2 cellular contexts compared by ENCODE assay signal in the genomic region with DNA sequence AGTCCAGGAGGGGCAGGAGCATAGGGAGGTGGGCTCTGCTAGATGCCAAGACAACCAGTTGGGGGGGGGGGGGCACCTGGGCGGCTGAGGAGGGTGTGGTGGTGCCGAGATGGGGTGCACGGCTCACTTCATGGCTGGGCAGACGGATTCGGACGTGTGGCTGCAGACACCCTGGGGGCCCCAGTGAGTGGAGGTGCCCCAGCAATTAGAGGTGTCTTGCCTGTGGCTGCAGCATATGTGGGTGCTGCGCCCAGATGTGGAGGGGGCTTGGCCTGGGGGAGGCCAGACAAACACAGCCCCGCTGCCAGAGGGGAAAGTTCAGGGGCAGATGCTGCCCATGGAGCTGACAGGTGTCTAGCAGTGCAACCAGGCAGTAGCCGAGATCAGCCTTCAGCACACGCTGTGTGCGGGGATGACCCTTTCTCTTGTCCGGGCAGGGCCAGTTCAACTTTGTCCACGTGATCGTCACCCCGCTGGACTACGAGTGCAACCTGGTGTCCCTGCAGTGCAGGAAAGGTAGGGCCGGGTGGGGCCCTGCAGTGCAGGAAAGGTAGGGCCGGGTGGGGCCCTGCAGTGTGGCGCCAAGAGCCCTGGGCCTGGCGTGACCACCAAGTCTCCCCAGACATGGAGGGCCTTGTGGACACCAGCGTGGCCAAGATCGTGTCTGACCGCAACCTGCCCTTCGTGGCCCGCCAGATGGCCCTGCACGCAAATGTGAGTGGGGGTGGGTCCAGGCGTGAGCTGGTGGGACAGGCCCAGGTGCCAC.
A peak's percentile ranks its signal among the peaks of the same experiment; 100 is the strongest.
TF ChIP-seq lines count a peak whose summit lies in the region.

No MANE protein-coding gene starts in this region.

TF ChIP-seq in IMR-90, 13 proteins besides CTCF, POLR2A, EP300 and RAD21:
- no peak for TF ChIP-seq NFE2L2 (IDR thresholded peaks at IDR 0.05; ENCODE audit: low read depth, low read length)
- no peak for TF ChIP-seq RFX5 (IDR thresholded peaks at IDR 0.05; ENCODE audit: low read depth, low read length)

TF ChIP-seq in HepG2, 621 proteins besides CTCF, POLR2A, EP300 and RAD21:
- no peak for TF ChIP-seq KMT2B (CRISPR knock-in tag; IDR thresholded peaks at IDR 0.05)
- TF ChIP-seq AGO2 (optimal IDR thresholded peaks at IDR 0.05; ENCODE audit: low read depth, low read length), result peak; percentile 43
- 0 out of 2 replicates have a peak, but pooled peaks have one; percentile 23 for TF ChIP-seq POLR2G (IDR thresholded peaks at IDR 0.05; ENCODE audit: low read depth, low read length)
- TF ChIP-seq DNMT1 (CRISPR knock-in tag; IDR thresholded peaks at IDR 0.05), result no peak
